8 cellular contexts compared by ENCODE assay signal in the genomic region with DNA sequence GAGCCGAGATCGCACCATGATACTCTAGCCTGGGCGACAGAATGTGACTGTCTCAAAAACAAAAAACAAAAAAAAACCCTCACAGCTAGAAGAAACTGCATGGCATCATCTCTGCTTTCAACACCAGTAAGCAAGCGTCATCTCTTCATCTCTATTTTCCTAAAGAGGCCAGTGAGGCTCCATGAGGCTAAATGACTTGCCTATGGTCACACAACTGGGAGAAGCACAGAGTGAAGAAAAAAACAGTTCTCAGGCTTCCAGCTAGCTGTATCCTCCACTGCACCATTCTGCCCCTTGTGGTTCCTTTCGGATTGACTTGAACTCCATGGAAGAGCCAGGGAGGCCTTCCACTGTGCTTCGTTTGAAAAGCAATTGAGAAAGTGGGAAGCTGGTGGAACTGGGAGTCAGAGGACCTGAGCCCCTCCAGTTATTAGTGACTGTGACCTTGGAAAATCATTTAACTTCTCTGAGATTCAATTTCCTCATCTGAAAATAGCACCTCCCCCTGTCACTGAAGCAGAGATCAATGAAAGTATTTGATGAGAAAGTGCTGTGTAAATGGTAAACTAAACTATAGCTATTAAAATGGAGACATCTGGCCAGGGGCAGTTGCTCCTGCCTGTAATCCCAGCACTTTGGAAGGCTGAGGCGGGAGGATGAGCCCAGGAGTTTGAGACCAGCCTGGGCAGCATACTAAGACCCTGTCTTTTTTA. TPM values are rescaled to one million over a fixed set of nuclear protein-coding genes. Genes with fewer than 3 reads are reported as not detected.
A peak's percentile ranks its signal among the peaks of the same experiment; 100 is the strongest.
DNase-seq lines count a peak whose midpoint lies in the region; ATAC-seq and TF ChIP-seq lines count a peak whose summit lies in the region.

No MANE protein-coding gene starts in this region.

- H3K27ac ChIP-seq in mesendoderm (ENCODE audit: low read depth, low read length) = no peak overlapping the region

- no peak overlapping the region for H2AK5ac ChIP-seq in mesendoderm (ENCODE audit: low read length)

- H3K23ac ChIP-seq in mesendoderm (ENCODE audit: low read length) = no peak overlapping the region

- TF ChIP-seq CTCF in epithelial cell of esophagus (IDR thresholded peaks at IDR 0.05; ENCODE audit: insufficient read depth, low read depth, low read length, missing control alignments) = peak; percentile 85

- H3K4me1 ChIP-seq in mesendoderm (ENCODE audit: control insufficient read depth, low read depth, low read length) = no peaks in the 10 kb centered on the region

- no peak overlapping the region for H2BK15ac ChIP-seq in mesendoderm (replicated peaks; ENCODE audit: low read depth)

- no peak overlapping the region for H3K18ac ChIP-seq in mesendoderm (ENCODE audit: low read length)

- no peak overlapping the region for H3K9ac ChIP-seq in mesendoderm (ENCODE audit: low read length)

- DNase-seq in ELF-1 (ENCODE audit: low read depth, low spot score) = peak; percentile 73
- peak; percentile 80 for DNase-seq in KBM-7
- peak; percentile 80 for DNase-seq in SHP77 treated with DMSO at 0.1 percent for 48 hours (lab: John Stamatoyannopoulos, UW)
- peak; percentile 68 for DNase-seq in epithelial cell of esophagus (ENCODE audit: low read depth)
- peak; percentile 87 for DNase-seq in mesendoderm
- no peak for DNase-seq in activated CD4-positive, CD25-positive, alpha-beta regulatory T cell treated with anti-CD3 and anti-CD28 coated beads, Interleukin-2, amount 50 U/mL, for 72 hours

- H3K27me3 ChIP-seq in mesendoderm (ENCODE audit: insufficient read depth, low read length, poor library complexity) = no peaks in the 10 kb centered on the region

- in situ Hi-C loops in KBM-7 (cut with MboI; ENCODE audit: low pct_unique_long_range_greater_than_20kb, low sequenced_read_pairs) = no loop called here

- H3K4ac ChIP-seq in mesendoderm (ENCODE audit: low read depth, low read length) = no peak overlapping the region

- no peak overlapping the region for H3K56ac ChIP-seq in mesendoderm (ENCODE audit: low read length)

- no peak overlapping the region for H2BK5ac ChIP-seq in mesendoderm (ENCODE audit: low read length)

- H3K36me3 ChIP-seq in mesendoderm (ENCODE audit: control insufficient read depth, insufficient read depth, low read length) = no peaks in the 10 kb centered on the region

- H3K4me2 ChIP-seq in mesendoderm (ENCODE audit: low read length) = no peak overlapping the region

- H3K79me1 ChIP-seq in mesendoderm (ENCODE audit: low read length) = no peaks in the 10 kb centered on the region

- H4K5ac ChIP-seq in mesendoderm (ENCODE audit: low read length) = no peak overlapping the region

- H3K4me3 ChIP-seq in epithelial cell of esophagus (ENCODE audit: low read length) (no peak overlapping the region), mesendoderm (ENCODE audit: low read length) (no peak overlapping the region)

- no peaks in the 10 kb centered on the region for H3K79me2 ChIP-seq in mesendoderm (ENCODE audit: control insufficient read depth, insufficient read depth, low read length)

- no peak overlapping the region for H4K8ac ChIP-seq in mesendoderm (ENCODE audit: low read depth, low read length)

- WGBS in mesendoderm (ENCODE audit: extremely low coverage, insufficient coverage, low lambda C conversion rate) = no CpG with 5 or more reads among the region's 7 CpGs

- no peak overlapping the region for H2BK120ac ChIP-seq in mesendoderm (ENCODE audit: low read depth, low read length)

- no peak for ATAC-seq in GM21447 (IDR thresholded peaks at IDR 0.05; ENCODE audit: unreplicated experiment)
- no peak for ATAC-seq in HG02870 (IDR thresholded peaks at IDR 0.05; ENCODE audit: unreplicated experiment)

RNA-seq across cellular contexts. Expression of a gene that starts 32.1 kb away (rescaled TPM):
- 1.9 TPM for polyA plus RNA-seq in mesendoderm (2013, experiment 1 of 2)
- polyA plus RNA-seq in mesendoderm (2013, experiment 2 of 2) = 1.9 TPM

RNA-seq across cellular contexts. Expression of a gene that starts 45.1 kb away (rescaled TPM):
- 280 TPM for polyA plus RNA-seq in mesendoderm (2013, experiment 1 of 2)
- 273 TPM for polyA plus RNA-seq in mesendoderm (2013, experiment 2 of 2)
